In genomic region chr9:114126247-114127060, GRCh38 we compare ENCODE assay signal across 1 cellular context.
TF ChIP-seq lines count a peak whose summit lies in the region.

No MANE protein-coding gene starts in this region.

TF ChIP-seq in H1, 55 proteins besides CTCF, POLR2A, EP300 and RAD21:
- TF ChIP-seq SAP30 (IDR thresholded peaks at IDR 0.05; ENCODE audit: insufficient read depth, insufficient replicate concordance, low read length) (no peak), KDM5A (IDR thresholded peaks at IDR 0.05; ENCODE audit: low read length) (no peak), MAX (IDR thresholded peaks at IDR 0.05) (no peak), JUN (IDR thresholded peaks at IDR 0.05; ENCODE audit: low read depth, low read length) (no peak), EZH2 (IDR thresholded peaks at IDR 0.05; ENCODE audit: low read depth, low read length, severe bottlenecking) (no peak), CTBP2 (IDR thresholded peaks at IDR 0.05; ENCODE audit: borderline replicate concordance, insufficient read depth, insufficient read length, low read length) (no peak), SIX5 (IDR thresholded peaks at IDR 0.05; ENCODE audit: low read depth, low read length) (no peak), TBP (IDR thresholded peaks at IDR 0.05; ENCODE audit: low read depth, low read length) (no peak), SP4 (IDR thresholded peaks at IDR 0.05; ENCODE audit: low read length) (no peak), EGR1 (IDR thresholded peaks at IDR 0.05; ENCODE audit: borderline replicate concordance, low read depth, low read length) (no peak), NRF1 (IDR thresholded peaks at IDR 0.05; ENCODE audit: low read depth, low read length) (no peak), E2F6 (IDR thresholded peaks at IDR 0.05) (no peak), FOSL1 (IDR thresholded peaks at IDR 0.05; ENCODE audit: insufficient read depth, low read depth, low read length) (no peak)
